In the genomic region with DNA sequence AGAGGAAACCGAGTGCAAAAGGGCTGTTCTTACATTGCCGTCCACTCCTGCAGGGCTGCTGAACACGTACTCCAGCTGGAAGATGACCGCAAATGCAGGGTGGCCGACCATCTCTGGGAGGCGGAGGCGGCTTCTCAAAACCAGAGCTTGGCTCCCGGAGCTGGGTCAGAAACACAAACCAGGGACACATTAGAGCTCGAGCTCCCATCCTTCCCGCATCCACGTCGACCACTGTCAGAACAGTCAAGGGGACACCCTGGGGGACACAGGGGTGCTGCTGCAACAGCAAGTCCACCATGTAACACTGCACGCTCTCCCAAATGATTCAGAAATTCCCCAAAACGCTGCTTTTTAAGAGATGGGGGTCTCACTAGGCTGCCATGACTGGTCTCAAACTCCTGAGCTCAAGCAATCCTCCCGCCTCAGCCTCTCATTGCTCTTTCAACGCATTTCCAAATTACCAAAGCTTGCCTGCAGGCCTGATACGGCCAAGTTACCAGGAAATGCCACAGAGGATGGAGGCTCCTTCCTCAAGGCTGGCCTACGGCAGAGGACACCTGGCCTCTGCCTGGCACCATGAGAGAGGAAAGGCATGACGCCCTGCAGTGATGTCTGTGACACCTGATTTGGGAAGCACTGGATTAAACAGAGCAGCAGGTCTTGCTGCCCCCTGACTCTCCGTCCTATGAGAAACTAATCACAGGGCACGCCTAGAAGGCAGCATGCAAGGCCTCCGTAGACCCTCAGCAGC, we compare ENCODE assay signal across 21 cellular contexts.
"Had no signal": no experiment of that assay in that cellular context is flagged by ENCODE, and none has a peak within 500 bp of the region (broad histone marks: within the 10 kb centered on the region; RNA-seq: fewer than 3 reads in every experiment).

No MANE protein-coding gene starts in this region.

- H3K36me3 Mint-ChIP-seq: WTC11 had no signal

- DNase-seq: activated naive CD4-positive, alpha-beta T cell; activated naive CD8-positive, alpha-beta T cell treated with anti-CD3 and anti-CD28 coated beads, Interleukin-2, amount 10 ng/mL, durations not matched to agents 7 days and 5 days; amniotic stem cell; cerebellar nuclear complex; cortex of kidney; endodermal cell; esophagus squamous epithelium; gastrocnemius medialis; hypothalamus; left ventricle myocardium superior; mammary epithelial cell; midbrain; pancreas; stimulated activated CD4-positive, alpha-beta T cell treated with anti-CD3 and anti-CD28 coated beads, Interleukin-1b, Interleukin-23, amount 100 ng/mL, for 48 hours; T-helper 9 cell; transverse colon had no signal

- H3K9me3 Mint-ChIP-seq: activated naive CD8-positive, alpha-beta T cell treated with anti-CD3 and anti-CD28 coated beads, Interleukin-2, amount 10 ng/mL, durations not matched to agents 7 days and 5 days; activated T-helper 1 cell treated with anti-CD3 and anti-CD28 coated beads, Interleukin-12 subunit alpha, Interleukin-12 subunit beta, Interleukin-2, Interleukin-4 antibody, amounts not matched to agents 30 ng/mL and 10 ng/mL and 1 ng/mL, durations not matched to agents 14 hours and 24 hours and 36 hours; natural killer cell treated with Interleukin-12 subunit alpha and Interleukin-12 subunit beta and Interleukin-15 and Interleukin-18, amount 100 ng/mL, for 72 hours; stimulated activated naive CD8-positive, alpha-beta T cell treated with anti-CD3 and anti-CD28 coated beads, Interleukin-15, Interleukin-2, amounts not matched to agents 100 ng/mL and 50 ng/mL, for 24 hours; WTC11 had no signal

- H3K4me1 Mint-ChIP-seq: activated naive CD8-positive, alpha-beta T cell treated with anti-CD3 and anti-CD28 coated beads, Interleukin-2, amount 10 ng/mL, durations not matched to agents 7 days and 5 days; endodermal cell; WTC11 had no signal

- H3K27me3 Mint-ChIP-seq: activated naive CD8-positive, alpha-beta T cell treated with anti-CD3 and anti-CD28 coated beads, Interleukin-2, amount 10 ng/mL, durations not matched to agents 7 days and 5 days; natural killer cell treated with Interleukin-12 subunit alpha and Interleukin-12 subunit beta and Interleukin-15 and Interleukin-18, amount 100 ng/mL, for 72 hours; stimulated activated naive CD8-positive, alpha-beta T cell treated with anti-CD3 and anti-CD28 coated beads, Interleukin-15, Interleukin-2, amounts not matched to agents 100 ng/mL and 50 ng/mL, for 24 hours had no signal

- ATAC-seq: gastrocnemius medialis; left ventricle myocardium superior; natural killer cell treated with Interleukin-12 subunit alpha and Interleukin-12 subunit beta and Interleukin-15 and Interleukin-18, amount 100 ng/mL, for 72 hours; pancreas; right lobe of liver; WTC11 had no signal

- H3K27ac Mint-ChIP-seq: activated naive CD8-positive, alpha-beta T cell treated with anti-CD3 and anti-CD28 coated beads, Interleukin-2, amount 10 ng/mL, durations not matched to agents 7 days and 5 days; activated T-helper 1 cell treated with anti-CD3 and anti-CD28 coated beads, Interleukin-12 subunit alpha, Interleukin-12 subunit beta, Interleukin-2, Interleukin-4 antibody, amounts not matched to agents 30 ng/mL and 10 ng/mL and 1 ng/mL, durations not matched to agents 14 hours and 24 hours and 36 hours; endodermal cell; natural killer cell treated with Interleukin-12 subunit alpha and Interleukin-12 subunit beta and Interleukin-15 and Interleukin-18, amount 100 ng/mL, for 72 hours; stimulated activated naive CD8-positive, alpha-beta T cell treated with anti-CD3 and anti-CD28 coated beads, Interleukin-15, Interleukin-2, amounts not matched to agents 100 ng/mL and 50 ng/mL, for 24 hours; WTC11 had no signal

- H3K4me3 Mint-ChIP-seq: activated naive CD8-positive, alpha-beta T cell treated with anti-CD3 and anti-CD28 coated beads, Interleukin-2, amount 10 ng/mL, durations not matched to agents 7 days and 5 days; activated T-helper 1 cell treated with anti-CD3 and anti-CD28 coated beads, Interleukin-12 subunit alpha, Interleukin-12 subunit beta, Interleukin-2, Interleukin-4 antibody, amounts not matched to agents 30 ng/mL and 10 ng/mL and 1 ng/mL, durations not matched to agents 14 hours and 24 hours and 36 hours; endodermal cell; natural killer cell treated with Interleukin-12 subunit alpha and Interleukin-12 subunit beta and Interleukin-15 and Interleukin-18, amount 100 ng/mL, for 72 hours; stimulated activated naive CD8-positive, alpha-beta T cell treated with anti-CD3 and anti-CD28 coated beads, Interleukin-15, Interleukin-2, amounts not matched to agents 100 ng/mL and 50 ng/mL, for 24 hours; WTC11 had no signal
